ENCODE assay signal across 2 cellular contexts in the genomic region with DNA sequence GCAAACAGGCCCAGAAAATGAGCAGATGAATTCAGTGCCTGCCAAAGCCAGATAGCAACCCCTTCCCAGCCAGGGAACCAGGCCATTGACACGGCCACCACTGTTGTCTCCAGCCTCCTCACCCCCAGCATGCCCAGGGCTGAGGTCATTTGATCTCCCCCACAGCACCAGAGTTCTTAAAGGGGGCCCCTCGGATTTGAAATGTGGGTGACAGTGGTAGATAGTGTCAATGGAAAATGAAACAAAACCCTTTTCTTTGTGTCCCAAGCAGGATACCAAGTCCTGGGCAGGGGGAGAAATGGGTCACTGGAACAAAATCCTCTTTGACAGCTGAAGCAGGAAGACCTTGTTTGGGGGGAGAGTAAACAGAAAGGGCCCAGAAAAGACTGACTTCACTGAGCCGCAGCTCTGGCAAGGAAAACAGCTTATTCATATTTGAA.
TF ChIP-seq lines count a peak whose summit lies in the region.

No MANE protein-coding gene starts in this region.

TF ChIP-seq in liver, 16 proteins besides CTCF, POLR2A, EP300 and RAD21:
- TF ChIP-seq, protein P1, sequence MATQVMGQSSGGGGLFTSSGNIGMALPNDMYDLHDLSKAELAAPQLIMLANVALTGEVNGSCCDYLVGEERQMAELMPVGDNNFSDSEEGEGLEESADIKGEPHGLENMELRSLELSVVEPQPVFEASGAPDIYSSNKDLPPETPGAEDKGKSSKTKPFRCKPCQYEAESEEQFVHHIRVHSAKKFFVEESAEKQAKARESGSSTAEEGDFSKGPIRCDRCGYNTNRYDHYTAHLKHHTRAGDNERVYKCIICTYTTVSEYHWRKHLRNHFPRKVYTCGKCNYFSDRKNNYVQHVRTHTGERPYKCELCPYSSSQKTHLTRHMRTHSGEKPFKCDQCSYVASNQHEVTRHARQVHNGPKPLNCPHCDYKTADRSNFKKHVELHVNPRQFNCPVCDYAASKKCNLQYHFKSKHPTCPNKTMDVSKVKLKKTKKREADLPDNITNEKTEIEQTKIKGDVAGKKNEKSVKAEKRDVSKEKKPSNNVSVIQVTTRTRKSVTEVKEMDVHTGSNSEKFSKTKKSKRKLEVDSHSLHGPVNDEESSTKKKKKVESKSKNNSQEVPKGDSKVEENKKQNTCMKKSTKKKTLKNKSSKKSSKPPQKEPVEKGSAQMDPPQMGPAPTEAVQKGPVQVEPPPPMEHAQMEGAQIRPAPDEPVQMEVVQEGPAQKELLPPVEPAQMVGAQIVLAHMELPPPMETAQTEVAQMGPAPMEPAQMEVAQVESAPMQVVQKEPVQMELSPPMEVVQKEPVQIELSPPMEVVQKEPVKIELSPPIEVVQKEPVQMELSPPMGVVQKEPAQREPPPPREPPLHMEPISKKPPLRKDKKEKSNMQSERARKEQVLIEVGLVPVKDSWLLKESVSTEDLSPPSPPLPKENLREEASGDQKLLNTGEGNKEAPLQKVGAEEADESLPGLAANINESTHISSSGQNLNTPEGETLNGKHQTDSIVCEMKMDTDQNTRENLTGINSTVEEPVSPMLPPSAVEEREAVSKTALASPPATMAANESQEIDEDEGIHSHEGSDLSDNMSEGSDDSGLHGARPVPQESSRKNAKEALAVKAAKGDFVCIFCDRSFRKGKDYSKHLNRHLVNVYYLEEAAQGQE (IDR thresholded peaks at IDR 0.05) = no peak
- TF ChIP-seq, protein P2, sequence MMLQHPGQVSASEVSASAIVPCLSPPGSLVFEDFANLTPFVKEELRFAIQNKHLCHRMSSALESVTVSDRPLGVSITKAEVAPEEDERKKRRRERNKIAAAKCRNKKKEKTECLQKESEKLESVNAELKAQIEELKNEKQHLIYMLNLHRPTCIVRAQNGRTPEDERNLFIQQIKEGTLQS (IDR thresholded peaks at IDR 0.05) = no peak
- no peak for TF ChIP-seq YY1 (IDR thresholded peaks at IDR 0.05)
- TF ChIP-seq GABPA (IDR thresholded peaks at IDR 0.05 in 1 of 2, conservative IDR thresholded peaks at IDR 0.05 in 1 of 2) = no peak
- no peak for TF ChIP-seq JUND (IDR thresholded peaks at IDR 0.05)
- TF ChIP-seq NR2F2 (IDR thresholded peaks at IDR 0.05) = peak; percentile 14
- no peak for TF ChIP-seq HNF4G (IDR thresholded peaks at IDR 0.05)
- TF ChIP-seq, protein P3, sequence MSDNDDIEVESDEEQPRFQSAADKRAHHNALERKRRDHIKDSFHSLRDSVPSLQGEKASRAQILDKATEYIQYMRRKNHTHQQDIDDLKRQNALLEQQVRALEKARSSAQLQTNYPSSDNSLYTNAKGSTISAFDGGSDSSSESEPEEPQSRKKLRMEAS (IDR thresholded peaks at IDR 0.05) = no peak

TF ChIP-seq in HepG2, 621 proteins besides CTCF, POLR2A, EP300 and RAD21:
- TF ChIP-seq, protein P4, sequence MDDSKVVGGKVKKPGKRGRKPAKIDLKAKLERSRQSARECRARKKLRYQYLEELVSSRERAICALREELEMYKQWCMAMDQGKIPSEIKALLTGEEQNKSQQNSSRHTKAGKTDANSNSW (CRISPR knock-in tag; IDR thresholded peaks at IDR 0.05; ENCODE audit: borderline replicate concordance) = no peak
- TF ChIP-seq NONO (IDR thresholded peaks at IDR 0.05) (no peak), NONO (CRISPR knock-in tag; conservative IDR thresholded peaks at IDR 0.05) (no peak), ZNF430 (CRISPR knock-in tag; IDR thresholded peaks at IDR 0.05) (no peak), ZNF530 (CRISPR knock-in tag; IDR thresholded peaks at IDR 0.05; ENCODE audit: low read depth) (no peak), TBX3 (IDR thresholded peaks at IDR 0.05; ENCODE audit: borderline replicate concordance) (no peak), RFX5 (IDR thresholded peaks at IDR 0.05; ENCODE audit: low read depth, low read length) (no peak), ZFY (CRISPR knock-in tag; IDR thresholded peaks at IDR 0.05) (no peak), SIN3B (IDR thresholded peaks at IDR 0.05; ENCODE audit: low read length) (no peak), ZNF598 (CRISPR knock-in tag; IDR thresholded peaks at IDR 0.05; ENCODE audit: borderline replicate concordance) (no peak)
- TF ChIP-seq, protein P5, sequence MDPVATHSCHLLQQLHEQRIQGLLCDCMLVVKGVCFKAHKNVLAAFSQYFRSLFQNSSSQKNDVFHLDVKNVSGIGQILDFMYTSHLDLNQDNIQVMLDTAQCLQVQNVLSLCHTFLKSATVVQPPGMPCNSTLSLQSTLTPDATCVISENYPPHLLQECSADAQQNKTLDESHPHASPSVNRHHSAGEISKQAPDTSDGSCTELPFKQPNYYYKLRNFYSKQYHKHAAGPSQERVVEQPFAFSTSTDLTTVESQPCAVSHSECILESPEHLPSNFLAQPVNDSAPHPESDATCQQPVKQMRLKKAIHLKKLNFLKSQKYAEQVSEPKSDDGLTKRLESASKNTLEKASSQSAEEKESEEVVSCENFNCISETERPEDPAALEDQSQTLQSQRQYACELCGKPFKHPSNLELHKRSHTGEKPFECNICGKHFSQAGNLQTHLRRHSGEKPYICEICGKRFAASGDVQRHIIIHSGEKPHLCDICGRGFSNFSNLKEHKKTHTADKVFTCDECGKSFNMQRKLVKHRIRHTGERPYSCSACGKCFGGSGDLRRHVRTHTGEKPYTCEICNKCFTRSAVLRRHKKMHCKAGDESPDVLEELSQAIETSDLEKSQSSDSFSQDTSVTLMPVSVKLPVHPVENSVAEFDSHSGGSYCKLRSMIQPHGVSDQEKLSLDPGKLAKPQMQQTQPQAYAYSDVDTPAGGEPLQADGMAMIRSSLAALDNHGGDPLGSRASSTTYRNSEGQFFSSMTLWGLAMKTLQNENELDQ (CRISPR knock-in tag; IDR thresholded peaks at IDR 0.05; ENCODE audit: borderline replicate concordance) = no peak
- TF ChIP-seq, protein P6, sequence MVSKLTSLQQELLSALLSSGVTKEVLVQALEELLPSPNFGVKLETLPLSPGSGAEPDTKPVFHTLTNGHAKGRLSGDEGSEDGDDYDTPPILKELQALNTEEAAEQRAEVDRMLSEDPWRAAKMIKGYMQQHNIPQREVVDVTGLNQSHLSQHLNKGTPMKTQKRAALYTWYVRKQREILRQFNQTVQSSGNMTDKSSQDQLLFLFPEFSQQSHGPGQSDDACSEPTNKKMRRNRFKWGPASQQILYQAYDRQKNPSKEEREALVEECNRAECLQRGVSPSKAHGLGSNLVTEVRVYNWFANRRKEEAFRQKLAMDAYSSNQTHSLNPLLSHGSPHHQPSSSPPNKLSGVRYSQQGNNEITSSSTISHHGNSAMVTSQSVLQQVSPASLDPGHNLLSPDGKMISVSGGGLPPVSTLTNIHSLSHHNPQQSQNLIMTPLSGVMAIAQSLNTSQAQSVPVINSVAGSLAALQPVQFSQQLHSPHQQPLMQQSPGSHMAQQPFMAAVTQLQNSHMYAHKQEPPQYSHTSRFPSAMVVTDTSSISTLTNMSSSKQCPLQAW (CRISPR knock-in tag; IDR thresholded peaks at IDR 0.05) = no peak
- TF ChIP-seq, protein P7, sequence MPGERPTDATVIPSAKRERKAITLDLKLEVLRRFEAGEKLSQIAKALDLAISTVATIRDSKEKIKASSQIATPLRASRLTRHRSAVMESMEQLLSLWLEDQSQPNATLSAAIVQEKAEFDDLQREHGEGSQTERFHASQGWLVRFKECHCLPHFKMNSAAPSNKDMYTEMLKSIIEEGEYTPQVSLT (CRISPR knock-in tag; IDR thresholded peaks at IDR 0.05; ENCODE audit: borderline replicate concordance, low read depth) = no peak
